9 cellular contexts compared by ENCODE assay signal in genomic region chr12:6332459-6332858, GRCh38. TPM values are rescaled to one million over a fixed set of nuclear protein-coding genes. Genes with fewer than 3 reads are reported as not detected.
DNase-seq lines count a peak whose midpoint lies in the region; ATAC-seq, FAIRE-seq and TF ChIP-seq lines count a peak whose summit lies in the region.
"Had no signal": no experiment of that assay in that cellular context is flagged by ENCODE, and none has a peak within 500 bp of the region (broad histone marks: within the 10 kb centered on the region; RNA-seq: fewer than 3 reads in every experiment).

No MANE protein-coding gene starts in this region.

- dilution Hi-C loops in endothelial cell of umbilical vein (cut with MboI; ENCODE audit: extremely low pct_ligation_motif_present, low sequenced_read_pairs) = no loop called here

- H3K9me3 ChIP-seq in Peyer's patch = no peaks in the 10 kb centered on the region
- no peaks in the 10 kb centered on the region for H3K9me3 ChIP-seq in endothelial cell of umbilical vein (replicated peaks; ENCODE audit: control insufficient read depth, insufficient read depth, low read length)

- no peak for TF ChIP-seq POLR2A in Peyer's patch (IDR thresholded peaks at IDR 0.05)
- TF ChIP-seq POLR2A in endothelial cell of umbilical vein (IDR thresholded peaks at IDR 0.05; ENCODE audit: low read depth, low read length) = no peak

- BruUV-seq in endothelial cell of umbilical vein (replicated peaks; lab: Mats Ljungman, UMichigan) = no TSS peak

- ATAC-seq in HG02610 (IDR thresholded peaks at IDR 0.05; ENCODE audit: unreplicated experiment) (no peak), HG03039 (IDR thresholded peaks at IDR 0.05; ENCODE audit: unreplicated experiment) (no peak), HG03354 (IDR thresholded peaks at IDR 0.05; ENCODE audit: poor library complexity, severe bottlenecking, unreplicated experiment) (no peak)

- H3K4me2 ChIP-seq in endothelial cell of umbilical vein (ENCODE audit: insufficient read depth, low read length) = no peak overlapping the region

- CTCF ChIA-PET in endothelial cell of umbilical vein (lab: Charles Lee) = interaction anchor here (0.7 to 1.5 kb wide), 12 partner anchors 9 to 205 kb away, joined by 3 to 9 read pairs (median 3); partner anchors contain the start of genes LTBR and TNFRSF1A

- H3K9me1 ChIP-seq in endothelial cell of umbilical vein (replicated peaks; ENCODE audit: control insufficient read depth, extremely low read depth, insufficient read depth, low read length) = no peaks in the 10 kb centered on the region

- DNase-seq in EH (ENCODE audit: low read depth) = peak; percentile 87
- no peak for DNase-seq in Peyer's patch
- peak; percentile 50 for DNase-seq in endothelial cell of umbilical vein (ENCODE audit: low read depth, low spot score)
- no peak for DNase-seq in NCI-H1694 (lab: John Stamatoyannopoulos, UW)

- H3K36me3 ChIP-seq in Peyer's patch (peaks cover 0 to 74% (median 4%) of the 10 kb centered on the region in 3 donors), endothelial cell of umbilical vein (ENCODE audit: control insufficient read depth in 2 of 2, extremely low read depth in 1 of 2, insufficient read depth in 2 of 2, low read length in 2 of 2) (peaks cover 30 to 52% of the 10 kb centered on the region in 2 experiments), rectal smooth muscle tissue (ENCODE audit: control insufficient read depth, insufficient read depth, low read length) (peaks cover 52% of the 10 kb centered on the region)

- H3K79me2 ChIP-seq in endothelial cell of umbilical vein (ENCODE audit: control insufficient read depth, insufficient read depth, low read length) = peaks cover 42% of the 10 kb centered on the region

- no peak overlapping the region for H2AFZ ChIP-seq in endothelial cell of umbilical vein (ENCODE audit: low read depth, low read length)

- H3K27ac ChIP-seq in Peyer's patch = peak overlapping the region in 3 of 4 donors; percentile 19 to 100 (median 99)
- H3K27ac ChIP-seq in endothelial cell of umbilical vein (ENCODE audit: insufficient read depth, low read depth, low read length) = peak overlapping the region; percentile 32
- peak overlapping the region; percentile 34 for H3K27ac ChIP-seq in rectal smooth muscle tissue (ENCODE audit: low read depth, low read length)

- POLR2A ChIA-PET in endothelial cell of umbilical vein (lab: Charles Lee) = interaction anchor here (0.6 to 0.9 kb wide), 3 partner anchors 20 to 138 kb away, joined by 3 to 8 read pairs (median 4); partner anchors contain the start of gene VAMP1

- peaks cover 0 to 55% (median 33%) of the 10 kb centered on the region in 4 donors for H3K4me1 ChIP-seq in Peyer's patch
- H3K4me1 ChIP-seq in endothelial cell of umbilical vein (ENCODE audit: control insufficient read depth, extremely low read depth, insufficient read depth, low read length) = peaks cover 36% of the 10 kb centered on the region
- H3K4me1 ChIP-seq in rectal smooth muscle tissue (ENCODE audit: control insufficient read depth, insufficient read depth, low read length) = peaks cover 24% of the 10 kb centered on the region

- FAIRE-seq in endothelial cell of umbilical vein (lab: Jason Lieb, UNC) = peak; percentile 93
- FAIRE-seq: H54 had no signal

- no peaks in the 10 kb centered on the region for H3K27me3 ChIP-seq in Peyer's patch
- no peaks in the 10 kb centered on the region for H3K27me3 ChIP-seq in endothelial cell of umbilical vein (ENCODE audit: control insufficient read depth in 2 of 2, insufficient read depth in 2 of 2, low read length in 2 of 2)
- H3K27me3 ChIP-seq in rectal smooth muscle tissue (ENCODE audit: control insufficient read depth, insufficient read depth, low read length) = no peaks in the 10 kb centered on the region

- H3K4me3 ChIP-seq in Peyer's patch = no peak overlapping the region
- no peak overlapping the region for H3K4me3 ChIP-seq in endothelial cell of umbilical vein (replicated peaks in 1 of 3; ENCODE audit: insufficient read depth in 1 of 3, low read depth in 1 of 3, low read length in 3 of 3)
- H3K4me3 ChIP-seq in rectal smooth muscle tissue (ENCODE audit: low read length) = no peak overlapping the region

- H3K9ac ChIP-seq in endothelial cell of umbilical vein (replicated peaks; ENCODE audit: extremely low read depth, insufficient read depth, low read length) (no peak overlapping the region), rectal smooth muscle tissue (ENCODE audit: low read length) (no peak overlapping the region)

- TF ChIP-seq CTCF in Peyer's patch (IDR thresholded peaks at IDR 0.05) (no peak), endothelial cell of umbilical vein (IDR thresholded peaks at IDR 0.05; ENCODE audit: extremely low read depth in 1 of 2, insufficient read depth in 1 of 2, low read depth in 1 of 2, low read length in 2 of 2) (no peak)

- H4K20me1 ChIP-seq in endothelial cell of umbilical vein (replicated peaks; ENCODE audit: control insufficient read depth, extremely low read depth, insufficient read depth, low read length) = no peaks in the 10 kb centered on the region

- intact Hi-C loops in endothelial cell of umbilical vein (cut with micrococcal nuclease) = loop anchor here (1.0 kb wide), 1 partner anchor 9 kb away; no protein-coding TSS in a partner anchor

TF ChIP-seq in endothelial cell of umbilical vein, 7 proteins besides CTCF, POLR2A, EP300 and RAD21:
- no peak for TF ChIP-seq GATA2 (IDR thresholded peaks at IDR 0.05; ENCODE audit: insufficient read depth, insufficient read length, low read depth, low read length)
- TF ChIP-seq EZH2 (IDR thresholded peaks at IDR 0.05; ENCODE audit: borderline replicate concordance, low read depth, low read length, severe bottlenecking) = no peak
- TF ChIP-seq JUN (IDR thresholded peaks at IDR 0.05; ENCODE audit: borderline replicate concordance, insufficient read depth, insufficient read length, low read depth) = peak; percentile 74
- peak; percentile 78 for TF ChIP-seq FOS (IDR thresholded peaks at IDR 0.05; ENCODE audit: borderline replicate concordance, insufficient read depth, low read length)

RNA-seq across cellular contexts. Expression of gene TNFRSF1A, which starts 9.4 kb away (rescaled TPM):
- total RNA-seq in Peyer's patch (100 to 1,000 TPM in 3 of 4 donors, 10 to 100 TPM in 1; 90.8 to 547 (median 393) TPM), endothelial cell of umbilical vein (84.0 and 98.2 TPM in 2 replicates)
- polyA plus RNA-seq in endothelial cell of umbilical vein = 86.5 and 92.9 TPM in 2 replicates
- polyA plus RNA-seq in endothelial cell of umbilical vein (2011; cell fraction: cytosol; rRNA removed) = 83.7 and 84.0 TPM in 2 replicates
- polyA plus RNA-seq in endothelial cell of umbilical vein (2011; cell fraction: nucleus; rRNA removed) = 63.0 and 68.9 TPM in 2 replicates
- polyA plus RNA-seq in endothelial cell of umbilical vein (2012) = 101 and 108 TPM in 2 replicates
- 91.7 and 97.9 TPM in 2 replicates for polyA minus RNA-seq in endothelial cell of umbilical vein
- polyA minus RNA-seq in endothelial cell of umbilical vein (2011; cell fraction: cytosol; rRNA and poly(A)+ RNA removed) = 65.3 TPM
- 58.5 and 60.2 TPM in 2 replicates for polyA minus RNA-seq in endothelial cell of umbilical vein (2011; cell fraction: nucleus; rRNA and poly(A)+ RNA removed)

RNA-seq across cellular contexts. Expression of gene PLEKHG6, which starts 22.0 kb away (rescaled TPM):
- total RNA-seq in Peyer's patch = 100 to 1,000 TPM; 145 to 543 (median 176) TPM
- 0.48 TPM in 1 of 2 replicates, not detected in the other for total RNA-seq in endothelial cell of umbilical vein
- 0.11 and 0.12 TPM in 2 replicates for polyA plus RNA-seq in endothelial cell of umbilical vein
- polyA plus RNA-seq in endothelial cell of umbilical vein (2011; cell fraction: cytosol; rRNA removed) = 0.09 and 0.79 TPM in 2 replicates
- polyA plus RNA-seq in endothelial cell of umbilical vein (2011; cell fraction: nucleus; rRNA removed) = 0.04 TPM in 1 of 2 replicates, not detected in the other
- 0.14 and 0.50 TPM in 2 replicates for polyA plus RNA-seq in endothelial cell of umbilical vein (2012)
- polyA minus RNA-seq in endothelial cell of umbilical vein = not detected in 2 replicates
- not detected for polyA minus RNA-seq in endothelial cell of umbilical vein (2011; cell fraction: cytosol; rRNA and poly(A)+ RNA removed)
- not detected in 2 replicates for polyA minus RNA-seq in endothelial cell of umbilical vein (2011; cell fraction: nucleus; rRNA and poly(A)+ RNA removed)

RNA-seq across cellular contexts. Expression of gene SCNN1A, which starts 42.9 kb away (rescaled TPM):
- 100 to 1,000 TPM in 3 of 4 donors, 10 to 100 TPM in 1; 93.3 to 275 (median 143) TPM for total RNA-seq in Peyer's patch
- total RNA-seq in endothelial cell of umbilical vein = 0.18 TPM in 1 of 2 replicates, not detected in the other
- polyA plus RNA-seq in endothelial cell of umbilical vein = 0.12 and 0.14 TPM in 2 replicates
- polyA plus RNA-seq in endothelial cell of umbilical vein (2011; cell fraction: cytosol; rRNA removed) = 0.03 TPM in 2 replicates
- 0.24 and 0.40 TPM in 2 replicates for polyA plus RNA-seq in endothelial cell of umbilical vein (2011; cell fraction: nucleus; rRNA removed)
- 0.24 TPM in 1 of 2 replicates, not detected in the other for polyA plus RNA-seq in endothelial cell of umbilical vein (2012)
- not detected in 2 replicates for polyA minus RNA-seq in endothelial cell of umbilical vein
- 3.2 TPM for polyA minus RNA-seq in endothelial cell of umbilical vein (2011; cell fraction: cytosol; rRNA and poly(A)+ RNA removed)
- not detected in 2 replicates for polyA minus RNA-seq in endothelial cell of umbilical vein (2011; cell fraction: nucleus; rRNA and poly(A)+ RNA removed)

RNA-seq across cellular contexts. Expression of gene LTBR, which starts 51.5 kb away (rescaled TPM):
- total RNA-seq in Peyer's patch (100 to 1,000 TPM; 113 to 313 (median 294) TPM), endothelial cell of umbilical vein (84.1 and 102 TPM in 2 replicates)
- 70.7 and 82.2 TPM in 2 replicates for polyA plus RNA-seq in endothelial cell of umbilical vein
- 46.4 and 59.5 TPM in 2 replicates for polyA plus RNA-seq in endothelial cell of umbilical vein (2011; cell fraction: cytosol; rRNA removed)
- polyA plus RNA-seq in endothelial cell of umbilical vein (2011; cell fraction: nucleus; rRNA removed) = 47.3 TPM in 2 replicates
- polyA plus RNA-seq in endothelial cell of umbilical vein (2012) = 66.7 and 93.7 TPM in 2 replicates
- 15.6 and 26.2 TPM in 2 replicates for polyA minus RNA-seq in endothelial cell of umbilical vein
- polyA minus RNA-seq in endothelial cell of umbilical vein (2011; cell fraction: cytosol; rRNA and poly(A)+ RNA removed) = 33.2 TPM
- 17.9 and 21.2 TPM in 2 replicates for polyA minus RNA-seq in endothelial cell of umbilical vein (2011; cell fraction: nucleus; rRNA and poly(A)+ RNA removed)

Comparison
In these comparisons a context has a peak if more than half of its experiments do, and no peak if none do; other contexts are left out.
1. DNase-seq: peak in EH (single experiment) and endothelial cell of umbilical vein (single experiment); none in Peyer's patch (0 of 3) and NCI-H1694 (single experiment).
2. H3K27ac ChIP-seq: peak in every context shown above with its lines; median percentile 99 in Peyer's patch; 34 in rectal smooth muscle tissue; 32 in endothelial cell of umbilical vein.
3. RNA of gene PLEKHG6, which starts 22.0 kb away (total RNA-seq): 145 to 543 TPM in Peyer's patch; 0.48 TPM in endothelial cell of umbilical vein; every median in the first group is over 10 times any median in the second.
4. RNA of gene SCNN1A, which starts 42.9 kb away (total RNA-seq): 93.3 to 275 TPM in Peyer's patch; 0.18 TPM in endothelial cell of umbilical vein; every median in the first group is over 10 times any median in the second.